ENCODE assay signal across 8 cellular contexts in genomic region chr14:90301580-90302181, GRCh38. TPM values are rescaled to one million over a fixed set of nuclear protein-coding genes. Genes with fewer than 3 reads are reported as not detected.
DNase-seq lines count a peak whose midpoint lies in the region; ATAC-seq and TF ChIP-seq lines count a peak whose summit lies in the region.

No MANE protein-coding gene starts in this region.

- H3K27me3 ChIP-seq in CD4-positive, alpha-beta T cell (ENCODE audit: control insufficient read depth, insufficient read depth, low read length): no peaks in the 10 kb centered on the region
- H3K27me3 ChIP-seq in IMR-90 (ENCODE audit: control insufficient read depth, insufficient read depth, low read length) (no peaks in the 10 kb centered on the region), ovary (no peaks in the 10 kb centered on the region)

- H2BK120ac ChIP-seq in IMR-90 (ENCODE audit: low read depth, low read length): no peak overlapping the region

- H3K14ac ChIP-seq in IMR-90 (replicated peaks; ENCODE audit: low read depth, low read length): no peak overlapping the region

- H3K4me1 Mint-ChIP-seq in CD4-positive, alpha-beta T cell (ENCODE audit: low read depth): peaks cover 19% of the 10 kb centered on the region
- H3K4me1 Mint-ChIP-seq in glutamatergic neuron (ENCODE audit: low read depth, unreplicated experiment): peaks cover 7% of the 10 kb centered on the region

- H4K20me1 ChIP-seq in IMR-90 (ENCODE audit: insufficient read depth, low read length): no peaks in the 10 kb centered on the region

- no peaks in the 10 kb centered on the region for H3K9me3 Mint-ChIP-seq in CD4-positive, alpha-beta T cell
- H3K9me3 Mint-ChIP-seq in glutamatergic neuron (ENCODE audit: unreplicated experiment): peaks cover 4% of the 10 kb centered on the region

- H2BK5ac ChIP-seq in IMR-90 (ENCODE audit: low read depth, low read length, poor library complexity, severe bottlenecking): no peak overlapping the region

- peak overlapping the region; percentile 16 for H3K27ac Mint-ChIP-seq in CD4-positive, alpha-beta T cell
- no peak overlapping the region for H3K27ac Mint-ChIP-seq in glutamatergic neuron (ENCODE audit: unreplicated experiment)

- no peaks in the 10 kb centered on the region; a peak in 2 of 4 replicates for H3K79me1 ChIP-seq in IMR-90 (ENCODE audit: low read depth in 1 of 2, low read length in 2 of 2)

- no peak overlapping the region for H3K23ac ChIP-seq in IMR-90 (ENCODE audit: low read depth, low read length)

- no peak overlapping the region for H2AK5ac ChIP-seq in IMR-90 (ENCODE audit: low read depth, low read length)

- TF ChIP-seq EP300 in ovary (IDR thresholded peaks at IDR 0.05): no peak

- no peak overlapping the region for H2BK20ac ChIP-seq in IMR-90 (ENCODE audit: low read depth, low read length)

- H3K4me1 ChIP-seq in IMR-90 (ENCODE audit: control insufficient read depth, insufficient read depth, low read length): peaks cover under 1% of the 10 kb centered on the region; the same call in 1 of the 2 replicates
- peaks cover 7% of the 10 kb centered on the region for H3K4me1 ChIP-seq in ovary (ENCODE audit: insufficient read depth)

- H3K4ac ChIP-seq in IMR-90 (ENCODE audit: low read depth, low read length): no peak overlapping the region

- no peaks in the 10 kb centered on the region for H3K27me3 Mint-ChIP-seq in CD4-positive, alpha-beta T cell
- H3K27me3 Mint-ChIP-seq in glutamatergic neuron (ENCODE audit: unreplicated experiment): no peaks in the 10 kb centered on the region

- DNase-seq in CD4-positive, alpha-beta T cell: no peak
- DNase-seq in IMR-90 (peak; percentile 80), SK-MEL-5 (ENCODE audit: low read depth, low spot score) (peak; percentile 63), fibroblast of the aortic adventitia (ENCODE audit: low read depth) (peak; percentile 82), ovary (no peak), glutamatergic neuron (no peak), posterior cingulate gyrus (no peak)

- WGBS in IMR-90 (ENCODE audit: extremely low coverage in 2 of 2, insufficient read length in 1 of 2), 2 experiments: 80% methylated on average over 1 of the region's 5 CpGs; no CpG with 5 or more reads in 1 of the 2 experiments
- WGBS in ovary, 3 donors: 39 to 53% (median 44%) methylated on average over 5 of the region's 5 CpGs

- dilution Hi-C loops in IMR-90 (cut with HindIII; ENCODE audit: low sequenced_read_pairs, unreplicated experiment): no loop called here

- POLR2A ChIA-PET in CD4-positive, alpha-beta T cell (lab: Charles Lee): interaction anchor here (1.2 to 1.8 kb wide), 2 partner anchors 11 to 82 kb away, joined by 3 to 4 read pairs; no protein-coding TSS in a partner anchor
- POLR2A ChIA-PET in IMR-90 (lab: Charles Lee; ENCODE audit: unreplicated experiment): interaction anchor here (0.5 kb wide), 1 partner anchor 257 kb away, joined by 3 read pairs; no protein-coding TSS in a partner anchor

- no peak overlapping the region for H2BK15ac ChIP-seq in IMR-90 (ENCODE audit: low read depth, low read length)

- CTCF ChIA-PET in CD4-positive, alpha-beta T cell (lab: Charles Lee): interaction anchor here (1.1 to 1.4 kb wide), 2 partner anchors 396 to 457 kb away, joined by 5 to 7 read pairs; no protein-coding TSS in a partner anchor
- CTCF ChIA-PET in IMR-90 (lab: Yijun Ruan, JAX): interaction anchor here (0.6 to 1.9 kb wide), 16 partner anchors 13 to 601 kb away, joined by 3 to 12 read pairs (median 4); no protein-coding TSS in a partner anchor

- H3K36me3 Mint-ChIP-seq in CD4-positive, alpha-beta T cell (ENCODE audit: low read depth): peaks cover 89% of the 10 kb centered on the region
- no peaks in the 10 kb centered on the region for H3K36me3 Mint-ChIP-seq in glutamatergic neuron (ENCODE audit: unreplicated experiment)

- intact Hi-C loops in CD4-positive, alpha-beta T cell (cut with DNase I, micrococcal nuclease): loop anchor here (1.0 to 5.0 kb wide), 3 partner anchors 216 to 396 kb away; no protein-coding TSS in a partner anchor
- intact Hi-C loops in IMR-90 (cut with micrococcal nuclease) (loop anchor here (1.0 to 10.0 kb wide), 8 partner anchors 81 to 873 kb away; partner anchors contain the start of gene TTC7B), ovary (cut with DNase I) (loop anchor here in 3 of 4 donors (10.0 kb wide), 3 partner anchors 93 to 983 kb away; partner anchors contain the start of gene CALM1 (in 1 of the 3)), posterior cingulate gyrus (cut with DNase I) (loop anchor here (1.0 to 10.0 kb wide), 4 partner anchors 96 to 593 kb away; partner anchors contain the start of gene CALM1)

- no peak overlapping the region for H4K8ac ChIP-seq in IMR-90 (ENCODE audit: low read depth in 2 of 2, low read length in 2 of 2)

- H3K36me3 ChIP-seq in IMR-90 (ENCODE audit: control insufficient read depth, insufficient read depth, low read length) (peaks cover 6% of the 10 kb centered on the region), ovary (no peaks in the 10 kb centered on the region)

- H3K27ac ChIP-seq in CD4-positive, alpha-beta T cell (ENCODE audit: low read depth, low read length): no peak overlapping the region
- no peak overlapping the region for H3K27ac ChIP-seq in IMR-90 (ENCODE audit: insufficient read depth, low read length)
- peak overlapping the region in 1 of 2 donors; percentile 30 for H3K27ac ChIP-seq in ovary

- no peak overlapping the region for H4K91ac ChIP-seq in IMR-90 (ENCODE audit: insufficient read depth, low read depth, low read length)

- ATAC-seq in CD4-positive, alpha-beta T cell (ENCODE audit: poor library complexity): no peak
- peak; percentile 91 for ATAC-seq in IMR-90 (ENCODE audit: low read depth)
- no peak for ATAC-seq in HG02981 (IDR thresholded peaks at IDR 0.05; ENCODE audit: unreplicated experiment)

- no peak overlapping the region for H3K4me3 Mint-ChIP-seq in CD4-positive, alpha-beta T cell
- no peak overlapping the region for H3K4me3 Mint-ChIP-seq in glutamatergic neuron (ENCODE audit: unreplicated experiment)

- no peaks in the 10 kb centered on the region for H3K9me1 ChIP-seq in IMR-90 (ENCODE audit: insufficient read depth, low read length)

- in situ Hi-C loops in IMR-90 (cut with MboI; ENCODE audit: low sequenced_read_pairs): loop anchor here (5.0 kb wide), 1 partner anchor 396 kb away; no protein-coding TSS in a partner anchor
- in situ Hi-C loops in SK-MEL-5 (cut with HindIII; ENCODE audit: low pct_unique_long_range_greater_than_20kb, low sequenced_read_pairs): no loop called here

- H3K4me3 ChIP-seq in IMR-90 (ENCODE audit: insufficient read depth, low read depth, low read length) (no peak overlapping the region), fibroblast of the aortic adventitia (ENCODE audit: low read depth, low read length) (no peak overlapping the region), ovary (no peak overlapping the region)

- no peak overlapping the region for H2AK9ac ChIP-seq in IMR-90 (replicated peaks; ENCODE audit: low read depth, low read length, poor library complexity)

- H3K56ac ChIP-seq in IMR-90 (ENCODE audit: extremely low read depth, insufficient read depth, low read length): no peak overlapping the region

- no peaks in the 10 kb centered on the region for H3K9me3 ChIP-seq in CD4-positive, alpha-beta T cell (ENCODE audit: control insufficient read depth, low read length)
- H3K9me3 ChIP-seq in IMR-90 (ENCODE audit: control insufficient read depth, insufficient read depth, low read length) (no peaks in the 10 kb centered on the region), ovary (no peaks in the 10 kb centered on the region)

- TF ChIP-seq RAD21 in IMR-90 (IDR thresholded peaks at IDR 0.05; ENCODE audit: low read length): peak; percentile 86

- TF ChIP-seq CTCF in CD4-positive, alpha-beta T cell (IDR thresholded peaks at IDR 0.05): no peak
- peak; percentile 79 for TF ChIP-seq CTCF in IMR-90 (conservative IDR thresholded peaks at IDR 0.05; ENCODE audit: low read depth, low read length)
- peak; percentile 63 for TF ChIP-seq CTCF in fibroblast of the aortic adventitia (IDR thresholded peaks at IDR 0.05; ENCODE audit: insufficient read depth, low read length)
- TF ChIP-seq CTCF in ovary (IDR thresholded peaks at IDR 0.05): peak in 2 of 3 donors; percentile 32 to 35
- no peak for TF ChIP-seq CTCF in glutamatergic neuron (IDR thresholded peaks at IDR 0.05; ENCODE audit: partially characterized antibody, unreplicated experiment)

- no peak overlapping the region for H4K5ac ChIP-seq in IMR-90 (ENCODE audit: low read depth, low read length)

- H3K4me2 ChIP-seq in IMR-90 (ENCODE audit: low read depth, low read length): no peak overlapping the region

- no peak overlapping the region for H3K9ac ChIP-seq in IMR-90 (ENCODE audit: low read depth, low read length)

- no peak overlapping the region for H2AFZ ChIP-seq in IMR-90 (replicated peaks; ENCODE audit: low read length, poor library complexity)

- BruUV-seq in IMR-90 (replicated peaks; lab: Mats Ljungman, UMichigan): no TSS peak

- H3K18ac ChIP-seq in IMR-90 (ENCODE audit: low read depth, low read length): no peak overlapping the region

- no peak for TF ChIP-seq POLR2A in IMR-90 (IDR thresholded peaks at IDR 0.05; ENCODE audit: low read depth, low read length)
- no peak for TF ChIP-seq POLR2A in ovary (IDR thresholded peaks at IDR 0.05)

RNA-seq across cellular contexts. Expression of gene NRDE2, which starts 30.1 kb away (rescaled TPM):
- total RNA-seq in CD4-positive, alpha-beta T cell: 10 to 100 TPM; 17.5 to 17.9 TPM
- total RNA-seq in IMR-90 (2012; rRNA removed): 7.5 and 9.3 TPM in 2 replicates
- 4.0 and 4.5 TPM in 2 replicates for polyA plus RNA-seq in IMR-90 (2012; rRNA removed)
- 1.7 and 3.9 TPM in 2 replicates for polyA plus RNA-seq in IMR-90 (2012; cell fraction: cytosol; rRNA removed)
- 11.3 and 16.3 TPM in 2 replicates for polyA plus RNA-seq in IMR-90 (2012; cell fraction: nucleus; rRNA removed; ENCODE audit: low replicate concordance)
- 9.8 and 11.0 TPM in 2 replicates for total RNA-seq in SK-MEL-5 (2014; rRNA removed; shearing (Covaris generic))
- polyA plus RNA-seq in SK-MEL-5 (2015; cell fraction: cytosol; rRNA removed): 4.5 and 9.5 TPM in 2 replicates
- 14.1 and 28.3 TPM in 2 replicates for polyA plus RNA-seq in SK-MEL-5 (2015; cell fraction: nucleus; rRNA removed)
- 11.2 and 21.0 TPM in 2 replicates for total RNA-seq in fibroblast of the aortic adventitia (ENCODE audit: low replicate concordance)
- total RNA-seq in ovary: 10 to 100 TPM in 6 of 7 donors, 1 to 10 TPM in 1; 9.9 to 28.5 (median 16.3) TPM
- 1 to 10 TPM; 7.7 to 9.3 TPM for polyA plus RNA-seq in ovary
- total RNA-seq in glutamatergic neuron (ENCODE audit: unreplicated experiment): 22.4 TPM

RNA-seq across cellular contexts. Expression of gene PSMC1, which starts 45.3 kb away (rescaled TPM):
- total RNA-seq in CD4-positive, alpha-beta T cell: 10 to 100 TPM; 75.8 to 80.3 TPM
- total RNA-seq in IMR-90 (2012; rRNA removed) (194 and 325 TPM in 2 replicates), fibroblast of the aortic adventitia (ENCODE audit: low replicate concordance) (120 and 154 TPM in 2 replicates), ovary (10 to 100 TPM; 32.3 to 79.0 (median 65.0) TPM), glutamatergic neuron (ENCODE audit: unreplicated experiment) (113 TPM)
- polyA plus RNA-seq in IMR-90 (2012; rRNA removed) (150 and 181 TPM in 2 replicates), ovary (100 to 1,000 TPM; 113 to 212 TPM)
- 24.3 and 34.6 TPM in 2 replicates for polyA plus RNA-seq in IMR-90 (2012; cell fraction: cytosol; rRNA removed)
- polyA plus RNA-seq in IMR-90 (2012; cell fraction: nucleus; rRNA removed; ENCODE audit: low replicate concordance): 8.4 and 77.4 TPM in 2 replicates
- 175 and 177 TPM in 2 replicates for total RNA-seq in SK-MEL-5 (2014; rRNA removed; shearing (Covaris generic))
- 161 and 173 TPM in 2 replicates for polyA plus RNA-seq in SK-MEL-5 (2015; cell fraction: cytosol; rRNA removed)
- polyA plus RNA-seq in SK-MEL-5 (2015; cell fraction: nucleus; rRNA removed): 63.4 and 64.6 TPM in 2 replicates

Comparison
In these comparisons a context has a peak if more than half of its experiments do, and no peak if none do; other contexts are left out.
1. DNase-seq: peak in IMR-90 (single experiment), SK-MEL-5 (single experiment) and fibroblast of the aortic adventitia (single experiment); none in CD4-positive, alpha-beta T cell (0 of 10), ovary (0 of 5), glutamatergic neuron (single experiment) and posterior cingulate gyrus (0 of 10).
2. CTCF ChIP-seq: peak in IMR-90 (single experiment), fibroblast of the aortic adventitia (single experiment) and ovary (2 of 3); none in CD4-positive, alpha-beta T cell (single experiment) and glutamatergic neuron (single experiment).